ENCODE assay signal across 2 cellular contexts in the genomic region with DNA sequence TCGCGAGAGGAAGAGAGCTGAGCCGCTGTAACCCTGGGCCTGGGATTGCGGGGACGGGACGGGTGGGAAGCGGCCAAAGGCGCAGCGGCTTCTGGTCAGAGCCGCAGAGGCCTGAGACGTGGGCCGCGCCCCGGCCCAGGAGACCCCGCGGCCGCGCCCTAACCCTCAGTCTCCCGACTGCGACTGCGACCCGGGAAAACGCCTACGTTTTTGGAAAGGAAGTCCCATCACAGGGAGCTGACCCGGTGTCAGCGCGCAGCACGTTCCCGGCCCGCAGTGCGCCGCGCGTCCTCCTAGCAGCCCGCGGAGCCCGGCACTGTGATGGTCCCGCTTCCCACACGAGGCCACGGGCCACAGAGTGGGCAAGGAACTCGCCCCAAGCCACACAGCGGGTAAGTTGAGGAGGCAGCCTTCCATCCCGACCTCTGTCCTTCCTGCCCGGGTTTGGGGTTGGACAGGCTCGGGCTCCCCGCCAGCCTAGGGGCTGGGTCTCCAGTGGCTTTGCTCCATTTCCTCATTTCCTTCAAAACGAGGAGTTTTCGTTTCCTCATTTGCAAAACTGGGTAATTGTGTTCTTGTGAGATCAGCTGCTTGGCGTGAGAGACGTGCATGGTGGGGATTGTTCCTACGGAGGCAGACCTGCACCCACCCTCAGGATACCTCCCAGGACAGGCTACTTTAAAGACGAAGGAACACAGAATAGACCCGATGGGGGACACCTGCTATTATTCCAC.
TF ChIP-seq lines count a peak whose summit lies in the region.

No MANE protein-coding gene starts in this region.

TF ChIP-seq in SK-N-SH, 30 proteins besides CTCF, POLR2A, EP300 and RAD21 (continued from another document):
- TF ChIP-seq, protein P1, sequence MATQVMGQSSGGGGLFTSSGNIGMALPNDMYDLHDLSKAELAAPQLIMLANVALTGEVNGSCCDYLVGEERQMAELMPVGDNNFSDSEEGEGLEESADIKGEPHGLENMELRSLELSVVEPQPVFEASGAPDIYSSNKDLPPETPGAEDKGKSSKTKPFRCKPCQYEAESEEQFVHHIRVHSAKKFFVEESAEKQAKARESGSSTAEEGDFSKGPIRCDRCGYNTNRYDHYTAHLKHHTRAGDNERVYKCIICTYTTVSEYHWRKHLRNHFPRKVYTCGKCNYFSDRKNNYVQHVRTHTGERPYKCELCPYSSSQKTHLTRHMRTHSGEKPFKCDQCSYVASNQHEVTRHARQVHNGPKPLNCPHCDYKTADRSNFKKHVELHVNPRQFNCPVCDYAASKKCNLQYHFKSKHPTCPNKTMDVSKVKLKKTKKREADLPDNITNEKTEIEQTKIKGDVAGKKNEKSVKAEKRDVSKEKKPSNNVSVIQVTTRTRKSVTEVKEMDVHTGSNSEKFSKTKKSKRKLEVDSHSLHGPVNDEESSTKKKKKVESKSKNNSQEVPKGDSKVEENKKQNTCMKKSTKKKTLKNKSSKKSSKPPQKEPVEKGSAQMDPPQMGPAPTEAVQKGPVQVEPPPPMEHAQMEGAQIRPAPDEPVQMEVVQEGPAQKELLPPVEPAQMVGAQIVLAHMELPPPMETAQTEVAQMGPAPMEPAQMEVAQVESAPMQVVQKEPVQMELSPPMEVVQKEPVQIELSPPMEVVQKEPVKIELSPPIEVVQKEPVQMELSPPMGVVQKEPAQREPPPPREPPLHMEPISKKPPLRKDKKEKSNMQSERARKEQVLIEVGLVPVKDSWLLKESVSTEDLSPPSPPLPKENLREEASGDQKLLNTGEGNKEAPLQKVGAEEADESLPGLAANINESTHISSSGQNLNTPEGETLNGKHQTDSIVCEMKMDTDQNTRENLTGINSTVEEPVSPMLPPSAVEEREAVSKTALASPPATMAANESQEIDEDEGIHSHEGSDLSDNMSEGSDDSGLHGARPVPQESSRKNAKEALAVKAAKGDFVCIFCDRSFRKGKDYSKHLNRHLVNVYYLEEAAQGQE (IDR thresholded peaks at IDR 0.05; ENCODE audit: low read depth, low read length), result no peak
- TF ChIP-seq GATA2 (CRISPR knock-in tag; IDR thresholded peaks at IDR 0.05) (no peak), CHD2 (IDR thresholded peaks at IDR 0.05; ENCODE audit: low read length, partially characterized antibody) (no peak)
- TF ChIP-seq, protein P2, sequence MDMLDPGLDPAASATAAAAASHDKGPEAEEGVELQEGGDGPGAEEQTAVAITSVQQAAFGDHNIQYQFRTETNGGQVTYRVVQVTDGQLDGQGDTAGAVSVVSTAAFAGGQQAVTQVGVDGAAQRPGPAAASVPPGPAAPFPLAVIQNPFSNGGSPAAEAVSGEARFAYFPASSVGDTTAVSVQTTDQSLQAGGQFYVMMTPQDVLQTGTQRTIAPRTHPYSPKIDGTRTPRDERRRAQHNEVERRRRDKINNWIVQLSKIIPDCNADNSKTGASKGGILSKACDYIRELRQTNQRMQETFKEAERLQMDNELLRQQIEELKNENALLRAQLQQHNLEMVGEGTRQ (IDR thresholded peaks at IDR 0.05; ENCODE audit: borderline replicate concordance, low read depth, low read length), result no peak

TF ChIP-seq in HepG2, 621 proteins besides CTCF, POLR2A, EP300 and RAD21 (continued from another document):
- TF ChIP-seq, protein P3, sequence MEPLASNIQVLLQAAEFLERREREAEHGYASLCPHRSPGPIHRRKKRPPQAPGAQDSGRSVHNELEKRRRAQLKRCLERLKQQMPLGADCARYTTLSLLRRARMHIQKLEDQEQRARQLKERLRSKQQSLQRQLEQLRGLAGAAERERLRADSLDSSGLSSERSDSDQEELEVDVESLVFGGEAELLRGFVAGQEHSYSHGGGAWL (CRISPR knock-in tag; IDR thresholded peaks at IDR 0.05), result no peak
TF ChIP-seq in HepG2: peak in this region for 13.
